Comparison of ENCODE assay signal across 23 cellular contexts in the genomic region with DNA sequence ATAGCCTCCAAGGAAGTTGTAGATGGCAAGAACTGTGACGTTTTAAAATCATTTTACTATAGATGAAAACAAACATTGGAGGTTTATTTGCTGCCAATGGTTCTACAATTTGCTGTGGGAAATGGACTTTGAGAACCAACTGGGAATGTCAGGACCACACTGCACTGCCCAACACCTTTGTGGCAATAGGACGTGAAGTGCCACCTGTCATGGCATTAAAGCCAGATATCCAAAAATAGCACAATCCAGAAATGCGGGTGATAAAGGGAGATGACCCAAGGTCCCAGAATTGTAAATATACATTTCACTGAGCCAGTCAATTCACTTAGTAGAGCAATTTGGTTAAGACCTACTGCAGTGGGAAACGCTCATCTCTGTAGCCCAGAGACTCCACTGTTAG.
DNase-seq lines count a peak whose midpoint lies in the region; ATAC-seq and TF ChIP-seq lines count a peak whose summit lies in the region.
"Had no signal": no experiment of that assay in that cellular context is flagged by ENCODE, and none has a peak within 500 bp of the region (broad histone marks: within the 10 kb centered on the region; RNA-seq: fewer than 3 reads in every experiment).

No MANE protein-coding gene starts in this region.

- POLR2A ChIA-PET in HCT116 (lab: Charles Lee), result no interaction called here

- H3K4me1 ChIP-seq in HCT116 (ENCODE audit: control insufficient read depth in 1 of 2, insufficient read depth in 2 of 2, low read length in 2 of 2), result peaks cover 38 to 43% of the 10 kb centered on the region in 2 experiments
- H3K4me1 ChIP-seq in ovary (ENCODE audit: insufficient read depth), result no peaks in the 10 kb centered on the region
- H3K4me1 ChIP-seq: BE2C had no signal

- no peak overlapping the region for H3K27ac Mint-ChIP-seq in stimulated activated effector memory CD8-positive, alpha-beta T cell treated with anti-CD3 and anti-CD28 coated beads, Interleukin-12 subunit alpha, Interleukin-12 subunit beta, amount 100 ng/mL, for 72 hours
- H3K27ac Mint-ChIP-seq: CD14-positive monocyte had no signal

- H4K20me1 ChIP-seq in HCT116 (ENCODE audit: insufficient read depth), result no peaks in the 10 kb centered on the region
- H4K20me1 ChIP-seq: BLaER1 had no signal

- H3K27ac ChIP-seq in HCT116 (ENCODE audit: low read depth, low read length) (peak overlapping the region; percentile 88), ovary (no peak overlapping the region)
- H3K27ac ChIP-seq: BLaER1 had no signal

- no peak for TF ChIP-seq POLR2A in HCT116 (IDR thresholded peaks at IDR 0.05; ENCODE audit: borderline replicate concordance, extremely low read depth, insufficient read depth, insufficient read length)
- no peak for TF ChIP-seq POLR2A in ovary (IDR thresholded peaks at IDR 0.05)

- H3K9me3 ChIP-seq in HCT116 (ENCODE audit: control insufficient read depth in 1 of 2, insufficient read depth in 1 of 2, low read depth in 1 of 2, low read length in 2 of 2) (no peaks in the 10 kb centered on the region), ovary (no peaks in the 10 kb centered on the region)
- H3K9me3 ChIP-seq: BE2C, BLaER1 had no signal

- no peak overlapping the region for H3K4me2 ChIP-seq in HCT116 (ENCODE audit: low read length)
- H3K4me2 ChIP-seq: BLaER1 had no signal

- H3K36me3 ChIP-seq in HCT116 (ENCODE audit: control insufficient read depth in 1 of 2, insufficient read depth in 2 of 2, low read length in 2 of 2), result no peaks in the 10 kb centered on the region
- H3K36me3 ChIP-seq in ovary, result no peaks in the 10 kb centered on the region
- H3K36me3 ChIP-seq: BE2C, BLaER1 had no signal

- CTCF ChIA-PET in HCT116 (lab: Charles Lee), result no interaction called here

- H3K4me1 Mint-ChIP-seq in stimulated activated effector memory CD8-positive, alpha-beta T cell treated with anti-CD3 and anti-CD28 coated beads, Interleukin-12 subunit alpha, Interleukin-12 subunit beta, amount 100 ng/mL, for 72 hours, result peaks cover 10% of the 10 kb centered on the region

- DNase-seq in G401 (ENCODE audit: low spot score) (peak; percentile 61), HCT116 (ENCODE audit: low read depth, low spot score) (no peak), cerebellar cortex (ENCODE audit: low spot score) (peak; percentile 53), occipital lobe (lab: John Stamatoyannopoulos, UW) (no peak), ovary (no peak)
- DNase-seq in stimulated activated effector memory CD8-positive, alpha-beta T cell treated with anti-CD3 and anti-CD28 coated beads, Interleukin-12 subunit alpha, Interleukin-12 subunit beta, amount 100 ng/mL, for 72 hours (ENCODE audit: low spot score in 2 of 2), result no peak
- DNase-seq: 8988T; ACHN; BE2C; CD4-positive, alpha-beta memory T cell; CD4-positive, CD25-positive, alpha-beta regulatory T cell; CD8-positive, alpha-beta memory T cell; COR-L47; DMS 273 treated with DMSO at 0.1 percent for 48 hours; DMS153; DMS53; DMS79; DND-41; EL; GF-D8 had no signal

- intact Hi-C loops in HCT116 (cut with micrococcal nuclease), result no loop called here
- intact Hi-C loops in ovary (cut with DNase I), result loop anchor here in 2 of 4 donors (10.0 kb wide), 2 partner anchors 58 to 622 kb away; no protein-coding TSS in a partner anchor

- TF ChIP-seq RAD21 in HCT116 (IDR thresholded peaks at IDR 0.05; ENCODE audit: low read depth), result no peak

- in situ Hi-C loops in G401 (cut with HindIII; ENCODE audit: low sequenced_read_pairs), result no loop called here

- no peak overlapping the region for H2AFZ ChIP-seq in HCT116 (ENCODE audit: low read depth, low read length, poor library complexity, severe bottlenecking)

- RAD21 ChIA-PET in HCT116 (lab: Charles Lee; ENCODE audit: low non-redundant PET in 1 of 2, low total read pairs in 2 of 2, uncharacterized antibody in 2 of 2, unreplicated experiment in 2 of 2), result no interaction called here

- H3K9ac ChIP-seq in HCT116 (ENCODE audit: low read length), result no peak overlapping the region
- H3K9ac ChIP-seq: BLaER1 had no signal

- H3K4me3 Mint-ChIP-seq in stimulated activated effector memory CD8-positive, alpha-beta T cell treated with anti-CD3 and anti-CD28 coated beads, Interleukin-12 subunit alpha, Interleukin-12 subunit beta, amount 100 ng/mL, for 72 hours, result no peak overlapping the region
- H3K4me3 Mint-ChIP-seq: CD14-positive monocyte; CD4-positive, CD25-positive, alpha-beta regulatory T cell; CD8-positive, alpha-beta memory T cell had no signal

- TF ChIP-seq CTCF in HCT116 (IDR thresholded peaks at IDR 0.05 in 2 of 3, conservative IDR thresholded peaks at IDR 0.05 in 1 of 3; ENCODE audit: borderline replicate concordance in 1 of 3, insufficient read depth in 1 of 3, low read depth in 2 of 3, low read length in 2 of 3) (no peak), ovary (IDR thresholded peaks at IDR 0.05) (no peak)

- peaks cover 6% of the 10 kb centered on the region for H3K79me2 ChIP-seq in HCT116 (ENCODE audit: insufficient read depth, low read length)

- no peaks in the 10 kb centered on the region for H3K9me3 Mint-ChIP-seq in stimulated activated effector memory CD8-positive, alpha-beta T cell treated with anti-CD3 and anti-CD28 coated beads, Interleukin-12 subunit alpha, Interleukin-12 subunit beta, amount 100 ng/mL, for 72 hours
- H3K9me3 Mint-ChIP-seq: CD14-positive monocyte; CD4-positive, alpha-beta memory T cell; CD4-positive, CD25-positive, alpha-beta regulatory T cell; CD8-positive, alpha-beta memory T cell had no signal

- WGBS in ovary, 3 donors, result 88 to 93% (median 90%) methylated on average over 4 of the region's 4 CpGs

- no peaks in the 10 kb centered on the region for H3K9me2 ChIP-seq in HCT116 (ENCODE audit: insufficient read depth)

- H3K36me3 Mint-ChIP-seq in stimulated activated effector memory CD8-positive, alpha-beta T cell treated with anti-CD3 and anti-CD28 coated beads, Interleukin-12 subunit alpha, Interleukin-12 subunit beta, amount 100 ng/mL, for 72 hours, result no peaks in the 10 kb centered on the region
- H3K36me3 Mint-ChIP-seq: CD4-positive, CD25-positive, alpha-beta regulatory T cell; CD8-positive, alpha-beta memory T cell had no signal

- no peak overlapping the region for H3K4me3 ChIP-seq in HCT116 (replicated peaks in 1 of 2; ENCODE audit: low read depth in 1 of 2, low read length in 2 of 2)
- no peak overlapping the region for H3K4me3 ChIP-seq in ovary
- H3K4me3 ChIP-seq: BLaER1 had no signal

- no peak for TF ChIP-seq EP300 in ovary (IDR thresholded peaks at IDR 0.05)

- no peak for ATAC-seq in HCT116
- ATAC-seq in stimulated activated effector memory CD8-positive, alpha-beta T cell treated with anti-CD3 and anti-CD28 coated beads, Interleukin-12 subunit alpha, Interleukin-12 subunit beta, amount 100 ng/mL, for 72 hours, result peak; percentile 42
- no peak for ATAC-seq in GM21390 (IDR thresholded peaks at IDR 0.05; ENCODE audit: unreplicated experiment)

- no TSS peak for BruUV-seq in HCT116 (replicated peaks; lab: Mats Ljungman, UMichigan)

- H3K27me3 ChIP-seq in HCT116 (ENCODE audit: insufficient read depth, low read length) (no peaks in the 10 kb centered on the region), ovary (no peaks in the 10 kb centered on the region)
- H3K27me3 ChIP-seq: BE2C, BLaER1 had no signal

TF ChIP-seq in HCT116, 20 proteins besides CTCF, POLR2A, EP300 and RAD21 (continues in another document):
- no peak for TF ChIP-seq SP1 (IDR thresholded peaks at IDR 0.05; ENCODE audit: low read depth)
- no peak for TF ChIP-seq FOSL1 (IDR thresholded peaks at IDR 0.05; ENCODE audit: low read depth)
- no peak for TF ChIP-seq YY1 (IDR thresholded peaks at IDR 0.05; ENCODE audit: extremely low read depth, insufficient replicate concordance, low read depth, low read length)
- TF ChIP-seq, protein P1, sequence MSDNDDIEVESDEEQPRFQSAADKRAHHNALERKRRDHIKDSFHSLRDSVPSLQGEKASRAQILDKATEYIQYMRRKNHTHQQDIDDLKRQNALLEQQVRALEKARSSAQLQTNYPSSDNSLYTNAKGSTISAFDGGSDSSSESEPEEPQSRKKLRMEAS (IDR thresholded peaks at IDR 0.05), result no peak
- no peak for TF ChIP-seq CEBPB (IDR thresholded peaks at IDR 0.05; ENCODE audit: low read depth)
- TF ChIP-seq, protein P2, sequence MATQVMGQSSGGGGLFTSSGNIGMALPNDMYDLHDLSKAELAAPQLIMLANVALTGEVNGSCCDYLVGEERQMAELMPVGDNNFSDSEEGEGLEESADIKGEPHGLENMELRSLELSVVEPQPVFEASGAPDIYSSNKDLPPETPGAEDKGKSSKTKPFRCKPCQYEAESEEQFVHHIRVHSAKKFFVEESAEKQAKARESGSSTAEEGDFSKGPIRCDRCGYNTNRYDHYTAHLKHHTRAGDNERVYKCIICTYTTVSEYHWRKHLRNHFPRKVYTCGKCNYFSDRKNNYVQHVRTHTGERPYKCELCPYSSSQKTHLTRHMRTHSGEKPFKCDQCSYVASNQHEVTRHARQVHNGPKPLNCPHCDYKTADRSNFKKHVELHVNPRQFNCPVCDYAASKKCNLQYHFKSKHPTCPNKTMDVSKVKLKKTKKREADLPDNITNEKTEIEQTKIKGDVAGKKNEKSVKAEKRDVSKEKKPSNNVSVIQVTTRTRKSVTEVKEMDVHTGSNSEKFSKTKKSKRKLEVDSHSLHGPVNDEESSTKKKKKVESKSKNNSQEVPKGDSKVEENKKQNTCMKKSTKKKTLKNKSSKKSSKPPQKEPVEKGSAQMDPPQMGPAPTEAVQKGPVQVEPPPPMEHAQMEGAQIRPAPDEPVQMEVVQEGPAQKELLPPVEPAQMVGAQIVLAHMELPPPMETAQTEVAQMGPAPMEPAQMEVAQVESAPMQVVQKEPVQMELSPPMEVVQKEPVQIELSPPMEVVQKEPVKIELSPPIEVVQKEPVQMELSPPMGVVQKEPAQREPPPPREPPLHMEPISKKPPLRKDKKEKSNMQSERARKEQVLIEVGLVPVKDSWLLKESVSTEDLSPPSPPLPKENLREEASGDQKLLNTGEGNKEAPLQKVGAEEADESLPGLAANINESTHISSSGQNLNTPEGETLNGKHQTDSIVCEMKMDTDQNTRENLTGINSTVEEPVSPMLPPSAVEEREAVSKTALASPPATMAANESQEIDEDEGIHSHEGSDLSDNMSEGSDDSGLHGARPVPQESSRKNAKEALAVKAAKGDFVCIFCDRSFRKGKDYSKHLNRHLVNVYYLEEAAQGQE (IDR thresholded peaks at IDR 0.05; ENCODE audit: low read depth), result no peak
- no peak for TF ChIP-seq TCF7L2 (IDR thresholded peaks at IDR 0.05; ENCODE audit: borderline replicate concordance, extremely low read depth, insufficient read depth, insufficient read length)
- no peak for TF ChIP-seq EZH2 (IDR thresholded peaks at IDR 0.05)
- TF ChIP-seq ELF1 (IDR thresholded peaks at IDR 0.05; ENCODE audit: borderline replicate concordance, low read depth), result no peak
- no peak for TF ChIP-seq POLR2AphosphoS5 (IDR thresholded peaks at IDR 0.05; ENCODE audit: low read depth, low read length)
- no peak for TF ChIP-seq SIN3A (IDR thresholded peaks at IDR 0.05; ENCODE audit: low read depth)
- TF ChIP-seq EGR1 (IDR thresholded peaks at IDR 0.05; ENCODE audit: low read depth), result no peak
- TF ChIP-seq EZH2phosphoT487 (IDR thresholded peaks at IDR 0.05; ENCODE audit: borderline replicate concordance), result no peak
- TF ChIP-seq ZNF274 (IDR thresholded peaks at IDR 0.05; ENCODE audit: low read depth, low read length), result no peak

Comparison
In these comparisons a context has a peak if more than half of its experiments do, and no peak if none do; other contexts are left out.
1. DNase-seq: peak in G401 (single experiment) and cerebellar cortex (single experiment); none in HCT116 (single experiment), stimulated activated effector memory CD8-positive, alpha-beta T cell treated with anti-CD3 and anti-CD28 coated beads, Interleukin-12 subunit alpha, Interleukin-12 subunit beta, amount 100 ng/mL, for 72 hours (0 of 2), occipital lobe (single experiment) and ovary (0 of 5).